In the genomic region with DNA sequence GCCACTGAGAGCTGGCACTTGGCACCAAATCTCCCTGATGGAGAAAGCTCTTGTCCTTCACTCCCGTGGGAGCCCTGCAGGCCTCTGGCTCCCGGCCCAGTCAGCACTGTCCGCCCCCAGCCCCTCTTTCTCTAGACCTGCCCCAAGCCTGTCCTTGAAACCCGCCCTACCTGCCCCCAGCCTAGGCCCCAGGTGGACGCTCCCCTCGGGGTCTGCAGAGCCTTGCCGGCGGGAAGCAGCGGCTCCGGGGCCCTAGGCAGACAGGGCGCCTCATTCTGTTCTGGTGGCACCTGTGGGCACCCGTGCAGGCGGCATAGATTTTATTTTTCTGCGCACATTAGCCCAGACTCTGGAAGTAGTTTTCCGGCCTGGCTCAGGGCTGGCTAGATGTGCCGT, we compare ENCODE assay signal across 28 cellular contexts. TPM values are rescaled to one million over a fixed set of nuclear protein-coding genes. Genes with fewer than 3 reads are reported as not detected.
DNase-seq lines count a peak whose midpoint lies in the region; ATAC-seq, FAIRE-seq and TF ChIP-seq lines count a peak whose summit lies in the region.
"Had no signal": no experiment of that assay in that cellular context is flagged by ENCODE, and none has a peak within 500 bp of the region (broad histone marks: within the 10 kb centered on the region; RNA-seq: fewer than 3 reads in every experiment).

No MANE protein-coding gene starts in this region.

- H3K4me3 Mint-ChIP-seq in mesothelial cell of epicardium = peak overlapping the region; percentile 55
- H3K4me3 Mint-ChIP-seq in stimulated activated naive B cell treated with anti-CD40 and anti-IgM and Interleukin-4, amounts not matched to agents 10 μg/mL and 1 μg/mL and 100 μg/mL, for 72 hours = peak overlapping the region in 1 of 2 donors; percentile 78
- H3K4me3 Mint-ChIP-seq: stimulated activated naive CD8-positive, alpha-beta T cell treated with anti-CD3 and anti-CD28 coated beads, Interleukin-15, Interleukin-2, amounts not matched to agents 100 ng/mL and 50 ng/mL, for 24 hours had no signal

- H3K4me3 ChIP-seq in right cardiac atrium (ENCODE audit: low read length) (no peak overlapping the region), endothelial cell of umbilical vein (replicated peaks in 1 of 3; ENCODE audit: insufficient read depth in 1 of 3, low read depth in 1 of 3, low read length in 3 of 3) (no peak overlapping the region)
- H3K4me3 ChIP-seq: MG63, PC-9, SJSA1 had no signal

- no peak overlapping the region for H3K9ac ChIP-seq in endothelial cell of umbilical vein (replicated peaks; ENCODE audit: extremely low read depth, insufficient read depth, low read length)

- no peaks in the 10 kb centered on the region for H3K36me3 Mint-ChIP-seq in mesothelial cell of epicardium
- no peaks in the 10 kb centered on the region for H3K36me3 Mint-ChIP-seq in stimulated activated naive B cell treated with anti-CD40 and anti-IgM and Interleukin-4, amounts not matched to agents 10 μg/mL and 1 μg/mL and 100 μg/mL, for 72 hours
- H3K36me3 Mint-ChIP-seq: activated CD4-positive, alpha-beta memory T cell treated with anti-CD3 and anti-CD28 coated beads for 36 hours; CD14-positive monocyte; IgD-negative memory B cell had no signal

- TF ChIP-seq CTCF in endothelial cell of umbilical vein (IDR thresholded peaks at IDR 0.05; ENCODE audit: extremely low read depth in 1 of 2, insufficient read depth in 1 of 2, low read depth in 1 of 2, low read length in 2 of 2) (no peak), mesothelial cell of epicardium (IDR thresholded peaks at IDR 0.05; ENCODE audit: unreplicated experiment) (no peak)

- DNase-seq in right cardiac atrium = peak in 1 of 3 donors; percentile 6
- DNase-seq in left cardiac atrium = no peak
- DNase-seq in endothelial cell of umbilical vein (ENCODE audit: low read depth, low spot score) = no peak
- DNase-seq in mesothelial cell of epicardium (ENCODE audit: low spot score in 2 of 2, unreplicated experiment in 2 of 2) = no peak
- DNase-seq in NCI-H748 (lab: John Stamatoyannopoulos, UW; ENCODE audit: unreplicated experiment) = no peak
- DNase-seq in stimulated activated naive B cell treated with anti-CD40 and anti-IgM and Interleukin-4, amounts not matched to agents 10 μg/mL and 1 μg/mL and 100 μg/mL, for 72 hours = no peak
- DNase-seq in NCI-H82 (lab: John Stamatoyannopoulos, UW) = no peak
- DNase-seq: ACHN; activated B cell treated with CpG ODN at 0.5 μM for 24 hours; activated naive CD4-positive, alpha-beta T cell treated with anti-CD3 and anti-CD28 coated beads, Interleukin-2, amount 50 U/mL, for 16 hours; activated T-cell treated with anti-CD3 and anti-CD28 coated beads, Interleukin-2, amount 50 U/mL, for 4 hours; colonic mucosa; DMS 273 treated with DMSO at 0.1 percent for 48 hours; foreskin keratinocyte; GF-D8; HCEC 1CT; MG63; NCI-H1694 treated with DMSO at 0.1 percent for 48 hours; PC-9; right lobe of liver; stimulated activated CD4-positive, alpha-beta T cell treated with anti-CD3 and anti-CD28 coated beads, Interleukin-1b, Interleukin-23, amount 100 ng/mL, for 48 hours had no signal

- H3K36me3 ChIP-seq in endothelial cell of umbilical vein (ENCODE audit: control insufficient read depth in 2 of 2, extremely low read depth in 1 of 2, insufficient read depth in 2 of 2, low read length in 2 of 2) = no peaks in the 10 kb centered on the region
- H3K36me3 ChIP-seq: colonic mucosa, MG63, right lobe of liver, SJSA1 had no signal

- H3K4me1 ChIP-seq in right cardiac atrium (ENCODE audit: control insufficient read depth, insufficient read depth, low read length) (no peaks in the 10 kb centered on the region), endothelial cell of umbilical vein (ENCODE audit: control insufficient read depth, extremely low read depth, insufficient read depth, low read length) (peaks cover 10% of the 10 kb centered on the region)
- H3K4me1 ChIP-seq: colonic mucosa, foreskin keratinocyte, SJSA1 had no signal

- H3K27ac ChIP-seq in right cardiac atrium (ENCODE audit: low read length) (no peak overlapping the region), endothelial cell of umbilical vein (ENCODE audit: insufficient read depth, low read depth, low read length) (no peak overlapping the region)
- H3K27ac ChIP-seq: colonic mucosa, foreskin keratinocyte, PC-9, right lobe of liver, SJSA1 had no signal

- ATAC-seq in right cardiac atrium (peak; percentile 5 to 37), left cardiac atrium (no peak), HG02885 (IDR thresholded peaks at IDR 0.05; ENCODE audit: poor library complexity, unreplicated experiment) (no peak)
- ATAC-seq in stimulated activated naive B cell treated with anti-CD40 and anti-IgM and Interleukin-4, amounts not matched to agents 10 μg/mL and 1 μg/mL and 100 μg/mL, for 72 hours (replicated peaks) = no peak

- no peak overlapping the region for H3K27ac Mint-ChIP-seq in mesothelial cell of epicardium
- H3K27ac Mint-ChIP-seq in stimulated activated naive B cell treated with anti-CD40 and anti-IgM and Interleukin-4, amounts not matched to agents 10 μg/mL and 1 μg/mL and 100 μg/mL, for 72 hours = no peak overlapping the region
- H3K27ac Mint-ChIP-seq: activated B cell treated with CpG ODN at 0.5 μM for 24 hours; activated CD4-positive, alpha-beta memory T cell treated with anti-CD3 and anti-CD28 coated beads for 36 hours; IgD-negative memory B cell; stimulated activated naive CD8-positive, alpha-beta T cell treated with anti-CD3 and anti-CD28 coated beads, Interleukin-15, Interleukin-2, amounts not matched to agents 100 ng/mL and 50 ng/mL, for 24 hours had no signal

- H3K9me1 ChIP-seq in endothelial cell of umbilical vein (replicated peaks; ENCODE audit: control insufficient read depth, extremely low read depth, insufficient read depth, low read length) = no peaks in the 10 kb centered on the region

- no peak overlapping the region for H2AFZ ChIP-seq in endothelial cell of umbilical vein (ENCODE audit: low read depth, low read length)
- H2AFZ ChIP-seq: PC-9 had no signal

- no peak for FAIRE-seq in endothelial cell of umbilical vein (lab: Jason Lieb, UNC)
- FAIRE-seq: GM19239 had no signal

- CTCF ChIA-PET in endothelial cell of umbilical vein (lab: Charles Lee) = interaction anchor here (4.1 kb wide), 1 partner anchor 108 kb away, joined by 40 read pairs; no protein-coding TSS in a partner anchor

- intact Hi-C loops in right cardiac atrium (cut with DNase I) = no loop called here
- intact Hi-C loops in left cardiac atrium (cut with DNase I) = no loop called here
- intact Hi-C loops in endothelial cell of umbilical vein (cut with micrococcal nuclease) = no loop called here

- POLR2A ChIA-PET in endothelial cell of umbilical vein (lab: Charles Lee) = no interaction called here

- H3K4me2 ChIP-seq in endothelial cell of umbilical vein (ENCODE audit: insufficient read depth, low read length) = peak overlapping the region; percentile 47
- H3K4me2 ChIP-seq: PC-9 had no signal

- TF ChIP-seq POLR2A in endothelial cell of umbilical vein (IDR thresholded peaks at IDR 0.05; ENCODE audit: low read depth, low read length) = no peak

- H3K4me1 Mint-ChIP-seq in mesothelial cell of epicardium = peaks cover 6% of the 10 kb centered on the region
- H3K4me1 Mint-ChIP-seq in stimulated activated naive B cell treated with anti-CD40 and anti-IgM and Interleukin-4, amounts not matched to agents 10 μg/mL and 1 μg/mL and 100 μg/mL, for 72 hours = peaks cover 4 to 14% of the 10 kb centered on the region in 2 donors

- dilution Hi-C loops in endothelial cell of umbilical vein (cut with MboI; ENCODE audit: extremely low pct_ligation_motif_present, low sequenced_read_pairs) = no loop called here

- no peaks in the 10 kb centered on the region for H3K79me2 ChIP-seq in endothelial cell of umbilical vein (ENCODE audit: control insufficient read depth, insufficient read depth, low read length)

- peaks cover 4% of the 10 kb centered on the region for H3K27me3 Mint-ChIP-seq in mesothelial cell of epicardium (ENCODE audit: low read depth)
- H3K27me3 Mint-ChIP-seq in stimulated activated naive B cell treated with anti-CD40 and anti-IgM and Interleukin-4, amounts not matched to agents 10 μg/mL and 1 μg/mL and 100 μg/mL, for 72 hours = peaks cover 0 to 6% of the 10 kb centered on the region in 2 donors

- H4K20me1 ChIP-seq in endothelial cell of umbilical vein (replicated peaks; ENCODE audit: control insufficient read depth, extremely low read depth, insufficient read depth, low read length) = no peaks in the 10 kb centered on the region

- H3K27me3 ChIP-seq in right cardiac atrium (ENCODE audit: control insufficient read depth, insufficient read depth) (no peaks in the 10 kb centered on the region), endothelial cell of umbilical vein (ENCODE audit: control insufficient read depth in 2 of 2, insufficient read depth in 2 of 2, low read length in 2 of 2) (no peaks in the 10 kb centered on the region)
- H3K27me3 ChIP-seq: colonic mucosa, MG63, SJSA1 had no signal

- H3K9me3 ChIP-seq in right cardiac atrium (ENCODE audit: control insufficient read depth, low read length) (no peaks in the 10 kb centered on the region), endothelial cell of umbilical vein (replicated peaks; ENCODE audit: control insufficient read depth, insufficient read depth, low read length) (no peaks in the 10 kb centered on the region)
- H3K9me3 ChIP-seq: colonic mucosa, MG63, right lobe of liver, SJSA1 had no signal

- BruUV-seq in endothelial cell of umbilical vein (replicated peaks; lab: Mats Ljungman, UMichigan) = no TSS peak

- no peaks in the 10 kb centered on the region for H3K9me3 Mint-ChIP-seq in mesothelial cell of epicardium
- no peaks in the 10 kb centered on the region for H3K9me3 Mint-ChIP-seq in stimulated activated naive B cell treated with anti-CD40 and anti-IgM and Interleukin-4, amounts not matched to agents 10 μg/mL and 1 μg/mL and 100 μg/mL, for 72 hours
- H3K9me3 Mint-ChIP-seq: activated B cell treated with CpG ODN at 0.5 μM for 24 hours; activated CD4-positive, alpha-beta memory T cell treated with anti-CD3 and anti-CD28 coated beads for 36 hours; activated T-cell treated with anti-CD3 and anti-CD28 coated beads, Interleukin-2, amount 50 U/mL, for 4 hours; CD14-positive monocyte; IgD-negative memory B cell; stimulated activated naive CD8-positive, alpha-beta T cell treated with anti-CD3 and anti-CD28 coated beads, Interleukin-15, Interleukin-2, amounts not matched to agents 100 ng/mL and 50 ng/mL, for 24 hours had no signal

- 81% methylated on average over 16 of the region's 16 CpGs for WGBS in right cardiac atrium

RNA-seq across cellular contexts. Expression of gene IL17D, which starts 17.6 kb away (rescaled TPM):
- 1 to 10 TPM; 1.9 to 3.0 (median 2.5) TPM for total RNA-seq in right cardiac atrium
- polyA plus RNA-seq in right cardiac atrium = 2.3 TPM
- 1 to 10 TPM; 1.8 to 3.2 TPM for total RNA-seq in left cardiac atrium
- 4.9 and 6.1 TPM in 2 replicates for total RNA-seq in endothelial cell of umbilical vein
- polyA plus RNA-seq in endothelial cell of umbilical vein = 4.0 and 5.5 TPM in 2 replicates
- polyA plus RNA-seq in endothelial cell of umbilical vein (2011; cell fraction: cytosol; rRNA removed) = 2.3 and 3.2 TPM in 2 replicates
- 2.5 and 3.1 TPM in 2 replicates for polyA plus RNA-seq in endothelial cell of umbilical vein (2011; cell fraction: nucleus; rRNA removed)
- 16.2 and 17.4 TPM in 2 replicates for polyA plus RNA-seq in endothelial cell of umbilical vein (2012)
- polyA minus RNA-seq in endothelial cell of umbilical vein = 2.0 and 2.2 TPM in 2 replicates
- not detected for polyA minus RNA-seq in endothelial cell of umbilical vein (2011; cell fraction: cytosol; rRNA and poly(A)+ RNA removed)
- 0.38 and 0.82 TPM in 2 replicates for polyA minus RNA-seq in endothelial cell of umbilical vein (2011; cell fraction: nucleus; rRNA and poly(A)+ RNA removed)
- total RNA-seq in mesothelial cell of epicardium = 5.4 to 6.2 TPM (median 5.9 TPM) in 3 replicates
- total RNA-seq: activated B cell treated with CpG ODN at 0.5 μM for 24 hours had no signal
- polyA plus RNA-seq: CD14-positive monocyte had no signal

RNA-seq across cellular contexts. Expression of gene EEF1AKMT1, which starts 52.7 kb away (rescaled TPM):
- total RNA-seq in right cardiac atrium = 10 to 100 TPM; 12.4 to 14.8 (median 13.4) TPM
- 13.0 TPM for polyA plus RNA-seq in right cardiac atrium
- total RNA-seq in left cardiac atrium = 10 to 100 TPM in 1 of 2 donors, 1 to 10 TPM in 1; 9.4 to 13.1 TPM
- total RNA-seq in endothelial cell of umbilical vein = 8.7 and 11.1 TPM in 2 replicates
- polyA plus RNA-seq in endothelial cell of umbilical vein = 7.1 and 9.0 TPM in 2 replicates
- polyA plus RNA-seq in endothelial cell of umbilical vein (2011; cell fraction: cytosol; rRNA removed) = 9.3 and 10.5 TPM in 2 replicates
- 7.1 and 7.5 TPM in 2 replicates for polyA plus RNA-seq in endothelial cell of umbilical vein (2011; cell fraction: nucleus; rRNA removed)
- polyA plus RNA-seq in endothelial cell of umbilical vein (2012) = 20.7 and 30.0 TPM in 2 replicates
- 6.8 and 8.1 TPM in 2 replicates for polyA minus RNA-seq in endothelial cell of umbilical vein
- polyA minus RNA-seq in endothelial cell of umbilical vein (2011; cell fraction: cytosol; rRNA and poly(A)+ RNA removed) = 1.7 TPM
- polyA minus RNA-seq in endothelial cell of umbilical vein (2011; cell fraction: nucleus; rRNA and poly(A)+ RNA removed) = 5.1 and 6.9 TPM in 2 replicates
- 9.5 to 12.4 TPM (median 10.4 TPM) in 3 replicates for total RNA-seq in mesothelial cell of epicardium

Comparison
In these comparisons a context has a peak if more than half of its experiments do, and no peak if none do; other contexts are left out.
1. ATAC-seq: peak in right cardiac atrium (2 of 2); none in left cardiac atrium (0 of 2), HG02885 (single experiment) and stimulated activated naive B cell treated with anti-CD40 and anti-IgM and Interleukin-4, amounts not matched to agents 10 μg/mL and 1 μg/mL and 100 μg/mL, for 72 hours (0 of 2).